ENCODE assay signal across 8 cellular contexts in the genomic region with DNA sequence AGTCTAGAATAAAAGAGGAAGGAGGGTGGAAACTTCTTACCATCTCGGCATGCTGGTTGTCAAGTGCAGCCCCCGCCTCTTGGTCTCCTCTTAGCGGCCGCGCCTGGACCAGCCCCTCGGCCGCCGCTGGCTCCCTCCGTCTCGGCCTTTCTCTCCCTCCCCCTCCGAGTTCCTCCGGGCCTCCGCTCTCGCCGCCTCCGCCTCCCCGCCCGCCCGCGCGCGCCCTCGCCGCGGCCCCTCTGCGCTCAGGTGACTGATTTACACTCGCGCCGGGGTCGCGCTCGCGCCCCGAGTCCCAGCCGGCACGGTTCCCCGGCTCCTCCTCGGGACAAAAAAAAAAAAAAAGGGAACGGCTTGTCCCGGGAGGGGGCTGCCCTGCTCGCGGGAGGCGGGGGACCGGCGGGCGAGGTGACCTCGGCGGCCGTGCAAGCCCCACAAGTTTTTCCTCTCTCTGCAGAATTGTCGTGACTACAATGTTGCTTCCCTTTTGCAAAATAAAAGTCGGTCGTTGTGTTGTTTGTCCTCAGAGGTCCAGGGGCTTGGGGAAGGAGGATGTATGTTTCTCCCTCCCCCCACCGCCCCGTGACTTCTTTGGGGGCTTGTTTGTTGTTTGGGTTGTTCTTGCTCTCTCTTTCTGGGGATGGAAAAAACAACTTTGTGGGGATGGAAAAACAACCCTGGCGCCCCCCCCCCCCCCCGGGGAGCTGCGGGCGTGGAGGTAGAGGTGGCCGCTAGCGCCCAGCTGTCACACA. TPM values are rescaled to one million over a fixed set of nuclear protein-coding genes. Genes with fewer than 3 reads are reported as not detected.
DNase-seq lines count a peak whose midpoint lies in the region; ATAC-seq and TF ChIP-seq lines count a peak whose summit lies in the region.

A gene with protein sequence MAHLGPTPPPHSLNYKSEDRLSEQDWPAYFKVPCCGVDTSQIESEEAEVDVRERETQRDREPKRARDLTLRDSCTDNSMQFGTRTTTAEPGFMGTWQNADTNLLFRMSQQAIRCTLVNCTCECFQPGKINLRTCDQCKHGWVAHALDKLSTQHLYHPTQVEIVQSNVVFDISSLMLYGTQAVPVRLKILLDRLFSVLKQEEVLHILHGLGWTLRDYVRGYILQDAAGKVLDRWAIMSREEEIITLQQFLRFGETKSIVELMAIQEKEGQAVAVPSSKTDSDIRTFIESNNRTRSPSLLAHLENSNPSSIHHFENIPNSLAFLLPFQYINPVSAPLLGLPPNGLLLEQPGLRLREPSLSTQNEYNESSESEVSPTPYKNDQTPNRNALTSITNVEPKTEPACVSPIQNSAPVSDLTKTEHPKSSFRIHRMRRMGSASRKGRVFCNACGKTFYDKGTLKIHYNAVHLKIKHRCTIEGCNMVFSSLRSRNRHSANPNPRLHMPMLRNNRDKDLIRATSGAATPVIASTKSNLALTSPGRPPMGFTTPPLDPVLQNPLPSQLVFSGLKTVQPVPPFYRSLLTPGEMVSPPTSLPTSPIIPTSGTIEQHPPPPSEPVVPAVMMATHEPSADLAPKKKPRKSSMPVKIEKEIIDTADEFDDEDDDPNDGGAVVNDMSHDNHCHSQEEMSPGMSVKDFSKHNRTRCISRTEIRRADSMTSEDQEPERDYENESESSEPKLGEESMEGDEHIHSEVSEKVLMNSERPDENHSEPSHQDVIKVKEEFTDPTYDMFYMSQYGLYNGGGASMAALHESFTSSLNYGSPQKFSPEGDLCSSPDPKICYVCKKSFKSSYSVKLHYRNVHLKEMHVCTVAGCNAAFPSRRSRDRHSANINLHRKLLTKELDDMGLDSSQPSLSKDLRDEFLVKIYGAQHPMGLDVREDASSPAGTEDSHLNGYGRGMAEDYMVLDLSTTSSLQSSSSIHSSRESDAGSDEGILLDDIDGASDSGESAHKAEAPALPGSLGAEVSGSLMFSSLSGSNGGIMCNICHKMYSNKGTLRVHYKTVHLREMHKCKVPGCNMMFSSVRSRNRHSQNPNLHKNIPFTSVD (minus strand): TSS at position 65 of the 752 bp plus-strand sequence. CDS start 22 bp downstream, at position 43.

- no peaks in the 10 kb centered on the region for H3K27me3 ChIP-seq in SJSA1 (replicated peaks)
- peaks cover 5% of the 10 kb centered on the region for H3K27me3 ChIP-seq in upper lobe of right lung

- H3K4me3 ChIP-seq in SJSA1 (peak within 1 kb of the TSS; percentile 61), upper lobe of right lung (peak within 1 kb of the TSS; percentile 62)

- peaks cover 11% of the 10 kb centered on the region for H3K4me1 ChIP-seq in SJSA1 (replicated peaks)
- H3K4me1 ChIP-seq in upper lobe of right lung = no peaks in the 10 kb centered on the region

- peaks cover 5% of the 10 kb centered on the region for H3K4me1 Mint-ChIP-seq in activated CD4-positive, alpha-beta T cell treated with anti-CD3 and anti-CD28 coated beads, Interleukin-2, amount 10 ng/mL, durations not matched to agents 7 days and 5 days
- peaks cover 48% of the 10 kb centered on the region for H3K4me1 Mint-ChIP-seq in mesothelial cell of epicardium

- DNase-seq in activated CD4-positive, alpha-beta T cell treated with anti-CD3 and anti-CD28 coated beads, Interleukin-2, amount 10 ng/mL, durations not matched to agents 7 days and 5 days = no peak
- no peak for DNase-seq in activated CD4-positive, alpha-beta T cell treated with anti-CD3 and anti-CD28 coated beads, Interleukin-2, amount 50 U/mL, for 48 hours
- peak; percentile 38 to 47 for DNase-seq in SJSA1 (ENCODE audit: low read depth in 1 of 2, low spot score in 2 of 2)
- DNase-seq in epidermal melanocyte (ENCODE audit: insufficient read length, low spot score) = peak; percentile 50
- peak; percentile 57 to 78 for DNase-seq in mesothelial cell of epicardium (ENCODE audit: low spot score in 2 of 2, unreplicated experiment in 2 of 2)
- no peak for DNase-seq in upper lobe of right lung
- no peak for DNase-seq in activated CD4-positive, CD25-positive, alpha-beta regulatory T cell treated with anti-CD3 and anti-CD28 coated beads, Interleukin-2, amount 50 U/mL, for 72 hours

- H3K27me3 Mint-ChIP-seq in activated CD4-positive, alpha-beta T cell treated with anti-CD3 and anti-CD28 coated beads, Interleukin-2, amount 10 ng/mL, durations not matched to agents 7 days and 5 days = peaks cover 48% of the 10 kb centered on the region
- H3K27me3 Mint-ChIP-seq in mesothelial cell of epicardium (ENCODE audit: low read depth) = no peaks in the 10 kb centered on the region

- H3K36me3 ChIP-seq in SJSA1 = no peaks in the 10 kb centered on the region
- no peaks in the 10 kb centered on the region for H3K36me3 ChIP-seq in upper lobe of right lung

- intact Hi-C loops in upper lobe of right lung (cut with DNase I) = no loop called here

- TF ChIP-seq CTCF in mesothelial cell of epicardium (IDR thresholded peaks at IDR 0.05; ENCODE audit: unreplicated experiment) (no peak), upper lobe of right lung (IDR thresholded peaks at IDR 0.05) (no peak)

- H3K9me3 ChIP-seq in SJSA1 (replicated peaks) = no peaks in the 10 kb centered on the region
- no peaks in the 10 kb centered on the region for H3K9me3 ChIP-seq in upper lobe of right lung

- POLR2A ChIA-PET in activated CD4-positive, alpha-beta T cell treated with anti-CD3 and anti-CD28 coated beads, Interleukin-2, amount 10 ng/mL, durations not matched to agents 7 days and 5 days (lab: Charles Lee) = no interaction called here

- no peak within 1 kb of the TSS for H3K4me3 Mint-ChIP-seq in activated CD4-positive, alpha-beta T cell treated with anti-CD3 and anti-CD28 coated beads, Interleukin-2, amount 10 ng/mL, durations not matched to agents 7 days and 5 days
- H3K4me3 Mint-ChIP-seq in mesothelial cell of epicardium = peak within 1 kb of the TSS; percentile 93

- H3K9me3 Mint-ChIP-seq in activated CD4-positive, alpha-beta T cell treated with anti-CD3 and anti-CD28 coated beads, Interleukin-2, amount 10 ng/mL, durations not matched to agents 7 days and 5 days = no peaks in the 10 kb centered on the region
- H3K9me3 Mint-ChIP-seq in mesothelial cell of epicardium = no peaks in the 10 kb centered on the region

- H3K36me3 Mint-ChIP-seq in activated CD4-positive, alpha-beta T cell treated with anti-CD3 and anti-CD28 coated beads, Interleukin-2, amount 10 ng/mL, durations not matched to agents 7 days and 5 days (ENCODE audit: low read depth) = no peaks in the 10 kb centered on the region
- H3K36me3 Mint-ChIP-seq in mesothelial cell of epicardium = no peaks in the 10 kb centered on the region

- H3K27ac ChIP-seq in SJSA1 (peak within 1 kb of the TSS; percentile 39), upper lobe of right lung (peak within 1 kb of the TSS; percentile 81)

- H3K27ac Mint-ChIP-seq in activated CD4-positive, alpha-beta T cell treated with anti-CD3 and anti-CD28 coated beads, Interleukin-2, amount 10 ng/mL, durations not matched to agents 7 days and 5 days = peak within 1 kb of the TSS; percentile 31
- H3K27ac Mint-ChIP-seq in mesothelial cell of epicardium = peak within 1 kb of the TSS; percentile 96

- CTCF ChIA-PET in activated CD4-positive, alpha-beta T cell treated with anti-CD3 and anti-CD28 coated beads, Interleukin-2, amount 10 ng/mL, durations not matched to agents 7 days and 5 days (lab: Charles Lee) = interaction anchor here (0.6 kb wide), 1 partner anchor 986 kb away, joined by 3 read pairs; no protein-coding TSS in a partner anchor

- ATAC-seq in upper lobe of right lung = peak; percentile 70
- ATAC-seq in HG02571 (IDR thresholded peaks at IDR 0.05; ENCODE audit: unreplicated experiment) = no peak

RNA-seq across cellular contexts. Expression of the gene that starts here (rescaled TPM):
- not detected for total RNA-seq in activated CD4-positive, alpha-beta T cell treated with anti-CD3 and anti-CD28 coated beads, Interleukin-2, amount 10 ng/mL, durations not matched to agents 7 days and 5 days
- total RNA-seq in SJSA1 (2014; rRNA removed; shearing (Covaris generic)) = 1.6 and 4.9 TPM in 2 replicates
- total RNA-seq in mesothelial cell of epicardium (45.1 to 52.1 TPM (median 46.4 TPM) in 3 replicates), upper lobe of right lung (18.1 TPM)

Comparison
In these comparisons a context has a peak if more than half of its experiments do, and no peak if none do; other contexts are left out.
1. DNase-seq: peak in SJSA1 (2 of 2), epidermal melanocyte (single experiment) and mesothelial cell of epicardium (2 of 2); none in activated CD4-positive, alpha-beta T cell treated with anti-CD3 and anti-CD28 coated beads, Interleukin-2, amount 10 ng/mL, durations not matched to agents 7 days and 5 days (single experiment), activated CD4-positive, alpha-beta T cell treated with anti-CD3 and anti-CD28 coated beads, Interleukin-2, amount 50 U/mL, for 48 hours (0 of 2), upper lobe of right lung (single experiment) and activated CD4-positive, CD25-positive, alpha-beta regulatory T cell treated with anti-CD3 and anti-CD28 coated beads, Interleukin-2, amount 50 U/mL, for 72 hours (single experiment).